In genomic region chr1:100703052-100703451, GRCh38 we compare ENCODE assay signal across 1 cellular context.
TF ChIP-seq lines count a peak whose summit lies in the region.

No MANE protein-coding gene starts in this region.

TF ChIP-seq in WTC11, 78 proteins besides CTCF, POLR2A, EP300 and RAD21 (continued from another document):
- TF ChIP-seq ZNF532 (CRISPR knock-in tag; IDR thresholded peaks at IDR 0.05; ENCODE audit: borderline replicate concordance) (no peak), ZNF416 (CRISPR knock-in tag; IDR thresholded peaks at IDR 0.05) (no peak), GABPB1 (CRISPR knock-in tag; IDR thresholded peaks at IDR 0.05) (no peak), ZNF396 (CRISPR knock-in tag; IDR thresholded peaks at IDR 0.05; ENCODE audit: borderline replicate concordance) (no peak), NFYB (CRISPR knock-in tag; conservative IDR thresholded peaks at IDR 0.05; ENCODE audit: low read depth) (no peak)
- TF ChIP-seq, protein P1, sequence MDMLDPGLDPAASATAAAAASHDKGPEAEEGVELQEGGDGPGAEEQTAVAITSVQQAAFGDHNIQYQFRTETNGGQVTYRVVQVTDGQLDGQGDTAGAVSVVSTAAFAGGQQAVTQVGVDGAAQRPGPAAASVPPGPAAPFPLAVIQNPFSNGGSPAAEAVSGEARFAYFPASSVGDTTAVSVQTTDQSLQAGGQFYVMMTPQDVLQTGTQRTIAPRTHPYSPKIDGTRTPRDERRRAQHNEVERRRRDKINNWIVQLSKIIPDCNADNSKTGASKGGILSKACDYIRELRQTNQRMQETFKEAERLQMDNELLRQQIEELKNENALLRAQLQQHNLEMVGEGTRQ (CRISPR knock-in tag; IDR thresholded peaks at IDR 0.05): no peak
